Comparison of ENCODE assay signal across 12 cellular contexts in genomic region chr11:2781413-2782274, GRCh38.
DNase-seq lines count a peak whose midpoint lies in the region; ATAC-seq and TF ChIP-seq lines count a peak whose summit lies in the region.
"Had no signal": no experiment of that assay in that cellular context is flagged by ENCODE, and none has a peak within 500 bp of the region (broad histone marks: within the 10 kb centered on the region; RNA-seq: fewer than 3 reads in every experiment).

No MANE protein-coding gene starts in this region.

- no peak overlapping the region for H3K27ac Mint-ChIP-seq in activated CD4-positive, alpha-beta memory T cell treated with anti-CD3 and anti-CD28 coated beads for 36 hours
- H3K27ac Mint-ChIP-seq in stimulated activated effector memory CD8-positive, alpha-beta T cell treated with anti-CD3 and anti-CD28 coated beads, Interleukin-12 subunit alpha, Interleukin-12 subunit beta, amount 100 ng/mL, for 72 hours: no peak overlapping the region
- H3K27ac Mint-ChIP-seq: immature natural killer cell had no signal

- intact Hi-C loops in activated CD4-positive, alpha-beta memory T cell treated with anti-CD3 and anti-CD28 coated beads for 36 hours (cut with micrococcal nuclease): no loop called here
- intact Hi-C loops in heart left ventricle (cut with DNase I): loop anchor here in 3 of 10 donors (5.0 to 10.0 kb wide), 3 partner anchors 103 to 247 kb away; partner anchors contain the start of gene CDKN1C (in 2 of the 3)
- intact Hi-C loops in PC-9 (cut with micrococcal nuclease; ENCODE audit: unreplicated experiment): no loop called here

- H2AFZ ChIP-seq in osteoblast (ENCODE audit: low read length): no peak overlapping the region
- H2AFZ ChIP-seq in PC-9: no peak overlapping the region

- H3K36me3 Mint-ChIP-seq in activated CD4-positive, alpha-beta memory T cell treated with anti-CD3 and anti-CD28 coated beads for 36 hours: no peaks in the 10 kb centered on the region
- H3K36me3 Mint-ChIP-seq in stimulated activated effector memory CD8-positive, alpha-beta T cell treated with anti-CD3 and anti-CD28 coated beads, Interleukin-12 subunit alpha, Interleukin-12 subunit beta, amount 100 ng/mL, for 72 hours: no peaks in the 10 kb centered on the region

- H3K79me2 ChIP-seq in osteoblast (ENCODE audit: insufficient read depth, low read length): no peaks in the 10 kb centered on the region
- H3K79me2 ChIP-seq in PC-9 (ENCODE audit: low read depth): no peaks in the 10 kb centered on the region

- H3K36me3 ChIP-seq in BLaER1: no peaks in the 10 kb centered on the region
- no peaks in the 10 kb centered on the region for H3K36me3 ChIP-seq in heart left ventricle
- H3K36me3 ChIP-seq in osteoblast (ENCODE audit: insufficient read depth, low read length): no peaks in the 10 kb centered on the region
- H3K36me3 ChIP-seq in PC-9 (ENCODE audit: low read depth): no peaks in the 10 kb centered on the region

- H3K9ac ChIP-seq in BLaER1: no peak overlapping the region

- no peaks in the 10 kb centered on the region for H3K27me3 ChIP-seq in BLaER1
- H3K27me3 ChIP-seq in heart left ventricle: no peaks in the 10 kb centered on the region
- peaks cover 27% of the 10 kb centered on the region for H3K27me3 ChIP-seq in osteoblast (ENCODE audit: insufficient read depth, low read length)
- H3K27me3 ChIP-seq in PC-9 (ENCODE audit: insufficient read depth, low read depth): no peaks in the 10 kb centered on the region

- 69 to 76% (median 73%) methylated on average over 19 of the region's 19 CpGs for WGBS in heart left ventricle, 4 donors

- H3K4me1 ChIP-seq in BLaER1: peaks cover 62% of the 10 kb centered on the region
- H3K4me1 ChIP-seq in heart left ventricle: peaks cover 20 to 49% (median 41%) of the 10 kb centered on the region in 12 donors
- peaks cover 6% of the 10 kb centered on the region for H3K4me1 ChIP-seq in osteoblast (ENCODE audit: insufficient read depth, low read length)
- peaks cover 14% of the 10 kb centered on the region for H3K4me1 ChIP-seq in PC-9 (replicated peaks; ENCODE audit: insufficient read depth)

- DNase-seq in activated CD4-positive, alpha-beta memory T cell treated with anti-CD3 and anti-CD28 coated beads for 36 hours: peak; percentile 3
- DNase-seq in heart left ventricle (peak; percentile 19 to 46 (median 22)), osteoblast (ENCODE audit: insufficient read length, low spot score, missing footprints) (peak; percentile 71), PC-9 (no peak), H4 (ENCODE audit: low spot score) (no peak), hepatic stellate cell (ENCODE audit: low spot score) (no peak)
- no peak for DNase-seq in stimulated activated effector memory CD8-positive, alpha-beta T cell treated with anti-CD3 and anti-CD28 coated beads, Interleukin-12 subunit alpha, Interleukin-12 subunit beta, amount 100 ng/mL, for 72 hours (ENCODE audit: low spot score in 2 of 2)
- DNase-seq: immature natural killer cell, NCI-H1092 treated with DMSO at 0.1 percent for 48 hours, T1000 had no signal

- ATAC-seq in heart left ventricle: no peak
- no peak for ATAC-seq in stimulated activated effector memory CD8-positive, alpha-beta T cell treated with anti-CD3 and anti-CD28 coated beads, Interleukin-12 subunit alpha, Interleukin-12 subunit beta, amount 100 ng/mL, for 72 hours

- POLR2A ChIA-PET in activated CD4-positive, alpha-beta memory T cell treated with anti-CD3 and anti-CD28 coated beads for 36 hours (lab: Charles Lee): no interaction called here
- POLR2A ChIA-PET in PC-9 (lab: Charles Lee; ENCODE audit: unreplicated experiment): no interaction called here

- no peaks in the 10 kb centered on the region for H4K20me1 ChIP-seq in BLaER1
- no peaks in the 10 kb centered on the region for H4K20me1 ChIP-seq in osteoblast (ENCODE audit: insufficient read depth, low read length)
- H4K20me1 ChIP-seq in PC-9 (ENCODE audit: insufficient read depth): no peaks in the 10 kb centered on the region

- no peak for TF ChIP-seq POLR2A in heart left ventricle (IDR thresholded peaks at IDR 0.05)

- no TSS peak for BruUV-seq in PC-9 (replicated peaks; lab: Mats Ljungman, UMichigan)

- TF ChIP-seq CTCF in heart left ventricle (IDR thresholded peaks at IDR 0.05) (no peak), osteoblast (IDR thresholded peaks at IDR 0.05; ENCODE audit: extremely low read depth, low read depth, low read length) (no peak), PC-9 (conservative IDR thresholded peaks at IDR 0.05) (no peak)

- H3K9me2 ChIP-seq in PC-9 (ENCODE audit: insufficient read depth): no peaks in the 10 kb centered on the region

- H3K27me3 Mint-ChIP-seq in activated CD4-positive, alpha-beta memory T cell treated with anti-CD3 and anti-CD28 coated beads for 36 hours: no peaks in the 10 kb centered on the region

- no peaks in the 10 kb centered on the region for H3K9me3 Mint-ChIP-seq in activated CD4-positive, alpha-beta memory T cell treated with anti-CD3 and anti-CD28 coated beads for 36 hours
- no peaks in the 10 kb centered on the region for H3K9me3 Mint-ChIP-seq in stimulated activated effector memory CD8-positive, alpha-beta T cell treated with anti-CD3 and anti-CD28 coated beads, Interleukin-12 subunit alpha, Interleukin-12 subunit beta, amount 100 ng/mL, for 72 hours
- H3K9me3 Mint-ChIP-seq: immature natural killer cell had no signal

- no peak overlapping the region for H3K4me3 Mint-ChIP-seq in activated CD4-positive, alpha-beta memory T cell treated with anti-CD3 and anti-CD28 coated beads for 36 hours
- H3K4me3 Mint-ChIP-seq in stimulated activated effector memory CD8-positive, alpha-beta T cell treated with anti-CD3 and anti-CD28 coated beads, Interleukin-12 subunit alpha, Interleukin-12 subunit beta, amount 100 ng/mL, for 72 hours: no peak overlapping the region
- H3K4me3 Mint-ChIP-seq: immature natural killer cell had no signal

- H3F3A ChIP-seq in PC-9 (ENCODE audit: insufficient read depth, low read depth): no peaks in the 10 kb centered on the region

- H3K9me3 ChIP-seq in BLaER1: peaks cover 6% of the 10 kb centered on the region
- peaks cover 0 to 6% (median 0%) of the 10 kb centered on the region in 12 donors for H3K9me3 ChIP-seq in heart left ventricle
- H3K9me3 ChIP-seq in osteoblast (ENCODE audit: low read depth, low read length): no peaks in the 10 kb centered on the region
- H3K9me3 ChIP-seq in PC-9 (ENCODE audit: insufficient read depth, low read depth): no peaks in the 10 kb centered on the region

- peak overlapping the region; percentile 93; the same call in 1 of the 2 replicates for H3K4me2 ChIP-seq in BLaER1
- no peak overlapping the region for H3K4me2 ChIP-seq in osteoblast (ENCODE audit: insufficient read depth, low read length)
- no peak overlapping the region for H3K4me2 ChIP-seq in PC-9

- no peaks in the 10 kb centered on the region for H3K4me1 Mint-ChIP-seq in activated CD4-positive, alpha-beta memory T cell treated with anti-CD3 and anti-CD28 coated beads for 36 hours (ENCODE audit: low read depth)
- no peaks in the 10 kb centered on the region for H3K4me1 Mint-ChIP-seq in stimulated activated effector memory CD8-positive, alpha-beta T cell treated with anti-CD3 and anti-CD28 coated beads, Interleukin-12 subunit alpha, Interleukin-12 subunit beta, amount 100 ng/mL, for 72 hours

- H3K27ac ChIP-seq in BLaER1 (peak overlapping the region; percentile 87), heart left ventricle (peak overlapping the region in 8 of 12 donors; percentile 6 to 99 (median 45)), osteoblast (ENCODE audit: low read depth, low read length) (no peak overlapping the region), PC-9 (no peak overlapping the region)
- H3K27ac ChIP-seq: HL-60 had no signal

- CTCF ChIA-PET in activated CD4-positive, alpha-beta memory T cell treated with anti-CD3 and anti-CD28 coated beads for 36 hours (lab: Charles Lee): no interaction called here
- CTCF ChIA-PET in PC-9 (lab: Charles Lee): no interaction called here

- H3K4me3 ChIP-seq in BLaER1 (no peak overlapping the region), heart left ventricle (no peak overlapping the region), osteoblast (ENCODE audit: insufficient read depth, low read length) (no peak overlapping the region), PC-9 (no peak overlapping the region)

Comparison
In these comparisons a context has a peak if more than half of its experiments do, and no peak if none do; other contexts are left out.
1. H3K27ac ChIP-seq: peak in BLaER1 (single experiment) and heart left ventricle (8 of 12); none in osteoblast (single experiment) and PC-9 (single experiment).
2. DNase-seq: peak in activated CD4-positive, alpha-beta memory T cell treated with anti-CD3 and anti-CD28 coated beads for 36 hours (single experiment), heart left ventricle (5 of 5) and osteoblast (single experiment); none in PC-9 (0 of 2), stimulated activated effector memory CD8-positive, alpha-beta T cell treated with anti-CD3 and anti-CD28 coated beads, Interleukin-12 subunit alpha, Interleukin-12 subunit beta, amount 100 ng/mL, for 72 hours (0 of 2), H4 (single experiment) and hepatic stellate cell (single experiment).